Comparison of ENCODE assay signal across 8 cellular contexts in genomic region chr1:36225298-36225899, GRCh38. TPM values are rescaled to one million over a fixed set of nuclear protein-coding genes. Genes with fewer than 3 reads are reported as not detected.
DNase-seq lines count a peak whose midpoint lies in the region; ATAC-seq, FAIRE-seq and TF ChIP-seq lines count a peak whose summit lies in the region.

No MANE protein-coding gene starts in this region.

- CTCF ChIA-PET in T-cell (lab: Charles Lee), result interaction anchor here (1.0 to 3.2 kb wide), 4 partner anchors 37 to 81 kb away, joined by 3 to 32 read pairs (median 10); partner anchors contain the start of genes SH3D21 (in 1 of the 2) and TRAPPC3 (in 1 of the 2)

- ATAC-seq in T-cell (replicated peaks in 1 of 4) (no peak), GM21619 (IDR thresholded peaks at IDR 0.05; ENCODE audit: unreplicated experiment) (no peak), GM21447 (IDR thresholded peaks at IDR 0.05; ENCODE audit: unreplicated experiment) (no peak)

- no peaks in the 10 kb centered on the region for H3K9me3 Mint-ChIP-seq in T-cell

- H3K27ac Mint-ChIP-seq in T-cell, result peak overlapping the region; percentile 99 to 100

- peak overlapping the region; percentile 92 to 99 (median 96) for H3K4me3 Mint-ChIP-seq in T-cell

- H3K27me3 Mint-ChIP-seq in T-cell, result no peaks in the 10 kb centered on the region

- POLR2A ChIA-PET in T-cell (lab: Charles Lee), result interaction anchor here (0.6 to 2.9 kb wide), 5 partner anchors 11 to 166 kb away, joined by 3 to 27 read pairs (median 6); partner anchors contain the start of gene TRAPPC3 (in 1 of the 2)

- no peak for DNase-seq in T-cell
- DNase-seq in fibroblast of pulmonary artery (ENCODE audit: low read depth), result no peak
- no peak for DNase-seq in retinal pigment epithelial cell (ENCODE audit: low read depth)
- no peak for DNase-seq in activated CD4-positive, CD25-positive, alpha-beta regulatory T cell (lab: John Stamatoyannopoulos, UW)
- no peak for DNase-seq in RCC 7860 (ENCODE audit: low spot score)

- H3K4me3 ChIP-seq in GM12875 (ENCODE audit: low read depth, low read length) (peak overlapping the region; percentile 96), fibroblast of pulmonary artery (replicated peaks; ENCODE audit: low read depth, low read length) (peak overlapping the region; percentile 99), retinal pigment epithelial cell (ENCODE audit: low read length) (peak overlapping the region; percentile 83)

- peaks cover 15% of the 10 kb centered on the region for H3K36me3 Mint-ChIP-seq in T-cell

- no peak for FAIRE-seq in RCC 7860 (lab: Jason Lieb, UNC)

- TF ChIP-seq CTCF in GM12875 (IDR thresholded peaks at IDR 0.05; ENCODE audit: borderline replicate concordance, insufficient read depth, low read depth, low read length), result no peak
- no peak for TF ChIP-seq CTCF in fibroblast of pulmonary artery (IDR thresholded peaks at IDR 0.05; ENCODE audit: low read length, missing control alignments)
- no peak for TF ChIP-seq CTCF in retinal pigment epithelial cell (conservative IDR thresholded peaks at IDR 0.05; ENCODE audit: low read depth, low read length)

- H3K4me1 Mint-ChIP-seq in T-cell, result peaks cover 36 to 43% (median 42%) of the 10 kb centered on the region in 3 donors

RNA-seq across cellular contexts. Expression of gene THRAP3, which starts 1.2 kb away (rescaled TPM):
- total RNA-seq in T-cell, result 100 to 1,000 TPM in 3 of 5 donors, 10 to 100 TPM in 2; 75.2 to 111 (median 101) TPM
